In genomic region chr10:111234234-111234633, GRCh38 we compare ENCODE assay signal across 33 cellular contexts.
"Had no signal": no experiment of that assay in that cellular context is flagged by ENCODE, and none has a peak within 500 bp of the region (broad histone marks: within the 10 kb centered on the region; RNA-seq: fewer than 3 reads in every experiment).

No MANE protein-coding gene starts in this region.

- H3K36me3 ChIP-seq: adrenal gland, ascending aorta, brain microvascular endothelial cell, breast epithelium, cardiac muscle cell had no signal

- FAIRE-seq: astrocyte, bronchial epithelial cell had no signal

- H3K4me3 ChIP-seq: adrenal gland, ascending aorta, body of pancreas, breast epithelium, cardiac muscle cell had no signal

- H3K27ac ChIP-seq: adrenal gland, ascending aorta, body of pancreas, brain microvascular endothelial cell, breast epithelium, cardiac muscle cell had no signal

- DNase-seq: activated effector memory CD4-positive, alpha-beta T cell treated with anti-CD3 and anti-CD28 coated beads, Interleukin-2, amount 50 U/mL, for 16 hours; activated effector memory CD4-positive, alpha-beta T cell treated with Interleukin-2 at 50 U/mL for 16 hours; activated gamma-delta T cell; activated gamma-delta T cell treated with Interleukin-2 at 50 U/mL for 16 hours; activated naive CD4-positive, alpha-beta T cell; activated naive CD4-positive, alpha-beta T cell treated with anti-CD3 and anti-CD28 coated beads for 36 hours; activated naive CD4-positive, alpha-beta T cell treated with anti-CD3 and anti-CD28 coated beads, Interleukin-2, amount 10 ng/mL, durations not matched to agents 7 days and 5 days; activated naive CD4-positive, alpha-beta T cell treated with anti-CD3 and anti-CD28 coated beads, Interleukin-2, amount 50 U/mL, for 16 hours; activated naive CD4-positive, alpha-beta T cell treated with Interleukin-2 at 50 U/mL for 16 hours; activated naive CD8-positive, alpha-beta T cell treated with anti-CD3 and anti-CD28 coated beads for 36 hours; activated naive CD8-positive, alpha-beta T cell treated with anti-CD3 and anti-CD28 coated beads, Interleukin-2, amount 10 ng/mL, durations not matched to agents 7 days and 5 days; activated naive CD8-positive, alpha-beta T cell treated with anti-CD3 and anti-CD28 coated beads, Interleukin-2, amount 50 U/mL, for 24 hours; activated T-cell treated with anti-CD3 and anti-CD28 coated beads, Interleukin-2, amount 50 U/mL, for 1 hour; activated T-cell treated with anti-CD3 and anti-CD28 coated beads, Interleukin-2, amount 50 U/mL, for 24 hours; activated T-cell treated with anti-CD3 and anti-CD28 coated beads, Interleukin-2, amount 50 U/mL, for 4 hours; activated T-cell treated with anti-CD3 and anti-CD28 coated beads, Interleukin-2, amount 50 U/mL, for 48 hours; activated T-cell treated with anti-CD3 and anti-CD28 coated beads, Interleukin-2, amount 50 U/mL, for 72 hours; adrenal gland; amniotic stem cell; anterior cingulate cortex; aorta; body of pancreas; brain microvascular endothelial cell; caudate nucleus; central memory CD4-positive, alpha-beta T cell; cerebellar nuclear complex had no signal

- H3K4me1 ChIP-seq: adrenal gland, ascending aorta, body of pancreas, breast epithelium had no signal

- ATAC-seq: activated naive CD4-positive, alpha-beta T cell treated with anti-CD3 and anti-CD28 coated beads, Interleukin-2, amount 50 U/mL, for 72 hours; activated naive CD8-positive, alpha-beta T cell treated with anti-CD3 and anti-CD28 coated beads, Interleukin-2, amount 50 U/mL, for 24 hours; activated T-cell treated with anti-CD3 and anti-CD28 coated beads, Interleukin-2, amount 50 U/mL, for 4 hours; activated T-cell treated with anti-CD3 and anti-CD28 coated beads, Interleukin-2, amount 50 U/mL, for 72 hours; activated T-helper 17 cell treated with anti-CD3 and anti-CD28 coated beads, Interleukin-2, amount 50 U/mL, for 72 hours; body of pancreas had no signal

- H3K9me3 ChIP-seq: adrenal gland, ascending aorta, body of pancreas, breast epithelium had no signal

- H3K27me3 ChIP-seq: adrenal gland, ascending aorta, body of pancreas, brain microvascular endothelial cell, cardiac muscle cell had no signal
